Comparison of ENCODE assay signal across 8 cellular contexts in genomic region chr4:52657630-52658501, GRCh38. TPM values are rescaled to one million over a fixed set of nuclear protein-coding genes. Genes with fewer than 3 reads are reported as not detected.
DNase-seq lines count a peak whose midpoint lies in the region; ATAC-seq, FAIRE-seq and TF ChIP-seq lines count a peak whose summit lies in the region.

No MANE protein-coding gene starts in this region.

- H3K9ac ChIP-seq in Karpas-422 (ENCODE audit: low read length) (peak overlapping the region; percentile 89), K562 (ENCODE audit: insufficient read depth in 1 of 2, low read depth in 2 of 2, low read length in 2 of 2) (peak overlapping the region in 1 of 2 experiments; percentile 43; a peak in 1 of 4 replicates)

- H4K20me1 ChIP-seq in Karpas-422 (ENCODE audit: insufficient read depth, low read depth, low read length) (no peaks in the 10 kb centered on the region), K562 (replicated peaks; ENCODE audit: control insufficient read depth, insufficient read depth, low read length) (no peaks in the 10 kb centered on the region)

- H3K4me3 ChIP-seq in Karpas-422 (ENCODE audit: low read length) (peak overlapping the region; percentile 83), K562 (peak overlapping the region; percentile 89; the same call in 1 of the 2 replicates)

- CTCF ChIA-PET in CD4-positive, alpha-beta T cell (lab: Charles Lee) = interaction anchor here (0.6 to 1.3 kb wide), 2 partner anchors 112 to 282 kb away, joined by 3 read pairs; no protein-coding TSS in a partner anchor
- CTCF ChIA-PET in K562 (lab: Yijun Ruan, JAX; ENCODE audit: low intra/inter-chr PET ratio) = no interaction called here

- TSS peak; percentile 34 for BruUV-seq in K562 (replicated peaks; lab: Mats Ljungman, UMichigan)

- intact Hi-C loops in CD4-positive, alpha-beta T cell (cut with DNase I, micrococcal nuclease) = loop anchor here in 1 of 2 experiments (10.0 kb wide), 1 partner anchor 57 kb away; no protein-coding TSS in a partner anchor
- intact Hi-C loops in K562 (cut with micrococcal nuclease) = loop anchor here (5.0 kb wide), 1 partner anchor 71 kb away; no protein-coding TSS in a partner anchor

- no peaks in the 10 kb centered on the region for H3K9me1 ChIP-seq in K562 (ENCODE audit: control insufficient read depth, insufficient read depth, low read length)

- H2AFZ ChIP-seq in Karpas-422 (ENCODE audit: low read length) (no peak overlapping the region; the same call in 1 of the 2 replicates), K562 (ENCODE audit: low read depth, low read length) (0 out of 2 replicates have a peak overlapping the region, but pooled peaks have one; percentile 95)

- no peak for TF ChIP-seq CTCF in CD4-positive, alpha-beta T cell (IDR thresholded peaks at IDR 0.05)
- TF ChIP-seq CTCF in K562 (IDR thresholded peaks at IDR 0.05 in 2 of 3, conservative IDR thresholded peaks at IDR 0.05 in 1 of 3; ENCODE audit: insufficient read depth in 2 of 3, low read depth in 1 of 3, low read length in 3 of 3) = no peak

- FAIRE-seq in K562 (lab: Jason Lieb, UNC) = no peak

- peaks cover 31% of the 10 kb centered on the region for H3K4me1 ChIP-seq in Karpas-422 (ENCODE audit: low read length)
- H3K4me1 ChIP-seq in K562 (replicated peaks in 1 of 2; ENCODE audit: control insufficient read depth in 2 of 2, insufficient read depth in 2 of 2, low read length in 2 of 2) = peaks cover 12 to 21% of the 10 kb centered on the region in 2 experiments; a peak in 4 of 5 replicates

- peaks cover 62% of the 10 kb centered on the region for H3K79me2 ChIP-seq in Karpas-422 (ENCODE audit: low read length)
- H3K79me2 ChIP-seq in K562 (ENCODE audit: control insufficient read depth, insufficient read depth, low read length) = peaks cover 14% of the 10 kb centered on the region; the same call in 2 of the 3 replicates

- no peak for TF ChIP-seq EP300 in K562 (IDR thresholded peaks at IDR 0.05; ENCODE audit: low read length)

- no peak for ATAC-seq in CD4-positive, alpha-beta T cell (ENCODE audit: poor library complexity)
- ATAC-seq in K562 = no peak
- no peak for ATAC-seq in stimulated activated naive CD8-positive, alpha-beta T cell treated with anti-CD3 and anti-CD28 coated beads, Interleukin-15, amount 100 ng/mL, for 72 hours
- no peak for ATAC-seq in GM19467 (IDR thresholded peaks at IDR 0.05; ENCODE audit: unreplicated experiment)
- no peak for ATAC-seq in HG03045 (IDR thresholded peaks at IDR 0.05; ENCODE audit: unreplicated experiment)

- no peak for TF ChIP-seq RAD21 in K562 (CRISPR knock-in tag; conservative IDR thresholded peaks at IDR 0.05 in 1 of 2, IDR thresholded peaks at IDR 0.05 in 1 of 2)

- H3K27me3 Mint-ChIP-seq in CD4-positive, alpha-beta T cell = peaks cover 25% of the 10 kb centered on the region
- H3K27me3 Mint-ChIP-seq in stimulated activated naive CD8-positive, alpha-beta T cell treated with anti-CD3 and anti-CD28 coated beads, Interleukin-15, amount 100 ng/mL, for 72 hours = peaks cover 41% of the 10 kb centered on the region

- H3K4me1 Mint-ChIP-seq in CD4-positive, alpha-beta T cell (ENCODE audit: low read depth) = peaks cover 38% of the 10 kb centered on the region
- H3K4me1 Mint-ChIP-seq in stimulated activated naive CD8-positive, alpha-beta T cell treated with anti-CD3 and anti-CD28 coated beads, Interleukin-15, amount 100 ng/mL, for 72 hours = peaks cover 27% of the 10 kb centered on the region

- H3K4me3 Mint-ChIP-seq in CD4-positive, alpha-beta T cell = peak overlapping the region; percentile 75
- H3K4me3 Mint-ChIP-seq in stimulated activated naive CD8-positive, alpha-beta T cell treated with anti-CD3 and anti-CD28 coated beads, Interleukin-15, amount 100 ng/mL, for 72 hours = peak overlapping the region; percentile 37 to 42

- in situ Hi-C loops in K562 (cut with MboI) = no loop called here

- DNase-seq in CD4-positive, alpha-beta T cell = peak in 1 of 10 experiments; percentile 33
- DNase-seq in Karpas-422 (no peak), K562 (ENCODE audit: extremely low read depth in 1 of 4, low spot score in 3 of 4) (peak in 1 of 4 experiments; percentile 15), inferior parietal cortex (ENCODE audit: extremely low spot score) (peak; percentile 43), MV-4-11 (lab: John Stamatoyannopoulos, UW) (no peak)
- no peak for DNase-seq in stimulated activated naive CD8-positive, alpha-beta T cell treated with anti-CD3 and anti-CD28 coated beads, Interleukin-15, amount 100 ng/mL, for 72 hours

- no peaks in the 10 kb centered on the region for H3K27me3 ChIP-seq in CD4-positive, alpha-beta T cell (ENCODE audit: control insufficient read depth, insufficient read depth, low read length)
- H3K27me3 ChIP-seq in Karpas-422 (ENCODE audit: low read length) (no peaks in the 10 kb centered on the region), K562 (ENCODE audit: control insufficient read depth in 2 of 2, insufficient read depth in 2 of 2, low read length in 2 of 2) (no peaks in the 10 kb centered on the region)

- H3K9me3 Mint-ChIP-seq in CD4-positive, alpha-beta T cell = peaks cover under 1% of the 10 kb centered on the region
- no peaks in the 10 kb centered on the region for H3K9me3 Mint-ChIP-seq in stimulated activated naive CD8-positive, alpha-beta T cell treated with anti-CD3 and anti-CD28 coated beads, Interleukin-15, amount 100 ng/mL, for 72 hours

- WGBS in K562 (ENCODE audit: insufficient coverage, low coverage, missing lambda C conversion rate) = 83% methylated on average over 18 of the region's 18 CpGs

- POLR2A ChIA-PET in CD4-positive, alpha-beta T cell (lab: Charles Lee) = interaction anchor here (1.0 to 3.6 kb wide), 4 partner anchors 10 to 69 kb away, joined by 3 to 37 read pairs (median 4); no protein-coding TSS in a partner anchor
- POLR2A ChIA-PET in K562 (lab: Yijun Ruan, JAX) = interaction anchor here (0.7 to 2.5 kb wide), 4 partner anchors 9 to 76 kb away, joined by 3 to 11 read pairs (median 3); no protein-coding TSS in a partner anchor

- H3K27ac Mint-ChIP-seq in CD4-positive, alpha-beta T cell = peak overlapping the region; percentile 2
- H3K27ac Mint-ChIP-seq in stimulated activated naive CD8-positive, alpha-beta T cell treated with anti-CD3 and anti-CD28 coated beads, Interleukin-15, amount 100 ng/mL, for 72 hours = no peak overlapping the region

- H3K9me2 ChIP-seq in Karpas-422 (replicated peaks; ENCODE audit: insufficient read depth, low read length) = no peaks in the 10 kb centered on the region

- H3K27ac ChIP-seq in CD4-positive, alpha-beta T cell (ENCODE audit: low read depth, low read length) = no peak overlapping the region
- H3K27ac ChIP-seq in Karpas-422 (ENCODE audit: low read length) (no peak overlapping the region), K562 (ENCODE audit: extremely low read depth, low read depth, low read length) (no peak overlapping the region)

- H3K36me3 Mint-ChIP-seq in CD4-positive, alpha-beta T cell (ENCODE audit: low read depth) = peaks cover 20% of the 10 kb centered on the region

- peak overlapping the region; percentile 79 for H3K4me2 ChIP-seq in Karpas-422 (ENCODE audit: low read depth, low read length, poor library complexity, severe bottlenecking)
- H3K4me2 ChIP-seq in K562 (ENCODE audit: insufficient read depth, low read length) = peak overlapping the region; percentile 86; the same call in 1 of the 2 replicates

- H3K36me3 ChIP-seq in Karpas-422 (ENCODE audit: insufficient read depth, low read length) = peaks cover 18% of the 10 kb centered on the region
- H3K36me3 ChIP-seq in K562 (ENCODE audit: control insufficient read depth, insufficient read depth, low read length) = peaks cover 10% of the 10 kb centered on the region; the same call in 2 of the 3 replicates

- H3K9me3 ChIP-seq in CD4-positive, alpha-beta T cell (ENCODE audit: control insufficient read depth, low read length) = no peaks in the 10 kb centered on the region
- H3K9me3 ChIP-seq in Karpas-422 (ENCODE audit: low read length) = no peaks in the 10 kb centered on the region
- no peaks in the 10 kb centered on the region for H3K9me3 ChIP-seq in K562 (replicated peaks; ENCODE audit: control insufficient read depth, insufficient read depth, low read depth, low read length)

- no peak for TF ChIP-seq POLR2A in K562 (conservative IDR thresholded peaks at IDR 0.05)

TF ChIP-seq in K562, 482 proteins besides CTCF, POLR2A, EP300 and RAD21 (continues in another document):
- TF ChIP-seq BRD4 (IDR thresholded peaks at IDR 0.05) (no peak), ZNF239 (CRISPR knock-in tag; IDR thresholded peaks at IDR 0.05) (peak; percentile 83), KAT7 (CRISPR knock-in tag; IDR thresholded peaks at IDR 0.05; ENCODE audit: borderline replicate concordance) (no peak)
- TF ChIP-seq, protein P1, sequence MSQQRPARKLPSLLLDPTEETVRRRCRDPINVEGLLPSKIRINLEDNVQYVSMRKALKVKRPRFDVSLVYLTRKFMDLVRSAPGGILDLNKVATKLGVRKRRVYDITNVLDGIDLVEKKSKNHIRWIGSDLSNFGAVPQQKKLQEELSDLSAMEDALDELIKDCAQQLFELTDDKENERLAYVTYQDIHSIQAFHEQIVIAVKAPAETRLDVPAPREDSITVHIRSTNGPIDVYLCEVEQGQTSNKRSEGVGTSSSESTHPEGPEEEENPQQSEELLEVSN (IDR thresholded peaks at IDR 0.05; ENCODE audit: borderline replicate concordance in 1 of 2, extremely low read depth in 1 of 2, insufficient read depth in 1 of 2, insufficient read length in 1 of 2, low read depth in 1 of 2, low read length in 1 of 2, poor library complexity in 1 of 2, severe bottlenecking in 1 of 2) = no peak

RNA-seq across cellular contexts. Expression of gene USP46, which starts 1.2 kb away (rescaled TPM):
- 10 to 100 TPM in 1 of 2 experiments, 1 to 10 TPM in 1; 6.8 to 10.5 TPM for total RNA-seq in CD4-positive, alpha-beta T cell
- 8.8 and 14.5 TPM in 2 replicates for total RNA-seq in Karpas-422 (2014; rRNA removed; shearing (Covaris generic); ENCODE audit: low replicate concordance)
- total RNA-seq in K562 (2011; cell fraction: chromatin; rRNA removed; ENCODE audit: low replicate concordance) = 16.2 and 23.2 TPM in 2 replicates
- 6.6 and 7.3 TPM in 2 replicates for total RNA-seq in K562 (2011; cell fraction: nucleolus; rRNA removed)
- total RNA-seq in K562 (2011; cell fraction: nucleoplasm; rRNA removed) = 8.6 and 12.2 TPM in 2 replicates
- 2.9 and 3.8 TPM in 2 replicates for total RNA-seq in K562 (2014; rRNA removed)
- total RNA-seq in K562 (2014; rRNA removed; fragmentation: Illumina TruSeq; extraction: Trizol) = 11.2 and 11.7 TPM in 2 replicates
- total RNA-seq in K562 (2015; rRNA removed; fragmentation: Illumina TruSeq; extraction: Trizol) = 8.4 and 8.8 TPM in 2 replicates
- total RNA-seq in K562 (2021) = 11.2 and 11.7 TPM in 2 replicates
- 9.7 and 11.0 TPM in 2 replicates for polyA plus RNA-seq in K562 (2011; rRNA removed)
- 1.6 and 3.3 TPM in 2 replicates for polyA plus RNA-seq in K562 (2011; cell fraction: cytosol; rRNA removed)
- polyA plus RNA-seq in K562 (2011; cell fraction: nucleus; rRNA removed) = 10.6 and 13.6 TPM in 2 replicates
- polyA plus RNA-seq in K562 (2012) = 5.5 and 7.7 TPM in 2 replicates
- polyA plus RNA-seq in K562 (2014; fragmentation: Illumina TruSeq; extraction: Trizol) = 8.4 and 9.5 TPM in 2 replicates
- polyA plus RNA-seq in K562 (2014; fragmentation: Nextera tagmentation; extraction: Ambion mirVana) = 1 to 10 TPM; 3.0 to 3.4 TPM
- 5.2 and 6.7 TPM in 2 replicates for polyA plus RNA-seq in K562 (2014; rRNA removed)
- 28.1 and 31.0 TPM in 2 replicates for polyA minus RNA-seq in K562 (2011; rRNA and poly(A)+ RNA removed)
- polyA minus RNA-seq in K562 (2011; cell fraction: cytosol; rRNA and poly(A)+ RNA removed) = 5.1 and 6.3 TPM in 2 replicates
- 7.1 and 7.3 TPM in 2 replicates for polyA minus RNA-seq in K562 (2011; cell fraction: nucleus; rRNA and poly(A)+ RNA removed)
